In the genomic region with DNA sequence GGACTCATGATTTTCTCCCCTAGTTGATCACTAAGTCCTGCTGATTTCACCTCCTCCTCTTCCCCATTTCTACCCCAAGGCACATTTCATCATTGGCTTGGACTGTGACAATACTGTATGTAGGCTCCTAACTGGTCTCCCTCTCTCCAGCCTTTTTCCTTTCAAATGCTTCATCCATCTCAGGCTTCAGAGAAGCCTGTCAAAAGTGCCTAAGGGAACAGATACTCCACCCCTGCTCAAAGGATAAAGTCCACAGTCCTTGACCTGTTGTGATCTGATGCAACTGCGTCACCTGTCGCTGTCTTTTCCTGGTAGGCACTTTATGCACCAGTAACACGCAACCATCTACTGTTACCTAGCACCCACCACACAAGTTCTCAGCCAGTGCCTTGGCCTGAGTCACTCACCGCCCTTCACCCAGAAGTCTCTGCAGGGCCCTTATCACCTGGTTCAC, we compare ENCODE assay signal across 8 cellular contexts. TPM values are rescaled to one million over a fixed set of nuclear protein-coding genes. Genes with fewer than 3 reads are reported as not detected.
A peak's percentile ranks its signal among the peaks of the same experiment; 100 is the strongest.
DNase-seq lines count a peak whose midpoint lies in the region; ATAC-seq, FAIRE-seq and TF ChIP-seq lines count a peak whose summit lies in the region.

No MANE protein-coding gene starts in this region.

- FAIRE-seq in GM12878 (lab: Jason Lieb, UNC), result no peak

- in situ Hi-C loops in GM12878 (cut with MboI), result no loop called here

- H3K27me3 Mint-ChIP-seq in nephron (ENCODE audit: low read depth), result peaks cover 1% of the 10 kb centered on the region

- no peaks in the 10 kb centered on the region for H3K9me3 Mint-ChIP-seq in nephron

- H2AFZ ChIP-seq in GM12878 (ENCODE audit: control insufficient read depth, low read depth, low read length), result no peak overlapping the region

- peak overlapping the region; percentile 85 for H3K4me2 ChIP-seq in GM12878 (ENCODE audit: control insufficient read depth, insufficient read depth)

- peaks cover 4% of the 10 kb centered on the region for H3K36me3 Mint-ChIP-seq in nephron (ENCODE audit: low read depth)

- no peak for ATAC-seq in GM12878
- no peak for ATAC-seq in sciatic nerve

- BruUV-seq in GM12878 (replicated peaks; lab: Mats Ljungman, UMichigan), result no TSS peak

- H3K27ac ChIP-seq in GM12878 (ENCODE audit: control insufficient read depth, insufficient read depth), result no peak overlapping the region

- DNase-seq in DMS153 treated with DMSO at 0.1 percent for 48 hours (lab: John Stamatoyannopoulos, UW; ENCODE audit: unreplicated experiment) (peak; percentile 85), NCI-H187 treated with DMSO at 0.1 percent for 48 hours (lab: John Stamatoyannopoulos, UW) (peak; percentile 85), GM12878 (ENCODE audit: low read depth, low spot score) (no peak), head of caudate nucleus (no peak), sciatic nerve (ENCODE audit: low spot score) (no peak), putamen (ENCODE audit: low spot score) (no peak), NCI-H1694 treated with DMSO at 0.1 percent for 48 hours (lab: John Stamatoyannopoulos, UW) (no peak)

- POLR2A ChIA-PET in GM12878 (lab: Charles Lee), result no interaction called here

- H3K36me3 ChIP-seq in GM12878 (ENCODE audit: control insufficient read depth in 2 of 2, insufficient read depth in 2 of 2, low read length in 1 of 2), result no peaks in the 10 kb centered on the region

- no peak for TF ChIP-seq RAD21 in GM12878 (IDR thresholded peaks at IDR 0.05; ENCODE audit: insufficient read depth, low read depth, low read length)

- RAD21 ChIA-PET in GM12878 (lab: Charles Lee; ENCODE audit: unreplicated experiment), result interaction anchor here (1.1 to 2.4 kb wide), 3 partner anchors 10 to 177 kb away, joined by 4 to 22 read pairs (median 13); no protein-coding TSS in a partner anchor

- no peak for TF ChIP-seq POLR2A in GM12878 (IDR thresholded peaks at IDR 0.05; ENCODE audit: low read depth, low read length)

- CTCF ChIA-PET in GM12878 (lab: Yijun Ruan, JAX), result interaction anchor here (0.9 to 3.2 kb wide), 6 partner anchors 10 to 206 kb away, joined by 3 to 37 read pairs (median 5); partner anchors contain the start of gene SCARB2

- no peaks in the 10 kb centered on the region for H4K20me1 ChIP-seq in GM12878 (ENCODE audit: control insufficient read depth, insufficient read depth)

- peaks cover 73% of the 10 kb centered on the region for H3K4me1 Mint-ChIP-seq in nephron

- H3K4me1 ChIP-seq in GM12878 (ENCODE audit: control insufficient read depth, insufficient read depth, low read length), result peaks cover 54% of the 10 kb centered on the region

- TF ChIP-seq CTCF in GM12878 (IDR thresholded peaks at IDR 0.05 in 2 of 3, conservative IDR thresholded peaks at IDR 0.05 in 1 of 3; ENCODE audit: control insufficient read depth in 2 of 3, extremely low read depth in 1 of 3, insufficient read depth in 1 of 3, low read depth in 3 of 3, low read length in 3 of 3) (no peak), nephron (IDR thresholded peaks at IDR 0.05; ENCODE audit: unreplicated experiment in 3 of 3) (no peak)

- no peaks in the 10 kb centered on the region for H3K27me3 ChIP-seq in GM12878 (replicated peaks in 1 of 2; ENCODE audit: control insufficient read depth in 2 of 2, insufficient read depth in 2 of 2, low read length in 1 of 2)

- intact Hi-C loops in GM12878 (cut with micrococcal nuclease; ENCODE audit: unreplicated experiment), result no loop called here
- intact Hi-C loops in head of caudate nucleus (cut with DNase I), result no loop called here
- intact Hi-C loops in sciatic nerve (cut with DNase I), result no loop called here

- SMC1A ChIA-PET in GM12878 (lab: Charles Lee; ENCODE audit: uncharacterized antibody, unreplicated experiment), result interaction anchor here (1.3 to 4.7 kb wide), 4 partner anchors 10 to 177 kb away, joined by 6 to 54 read pairs (median 10); no protein-coding TSS in a partner anchor

- H3K4me3 Mint-ChIP-seq in nephron, result peak overlapping the region in 2 of 3 experiments; percentile 1 to 9

- H3K9ac ChIP-seq in GM12878 (ENCODE audit: control insufficient read depth, insufficient read depth, low read length), result no peak overlapping the region

- H3K4me3 ChIP-seq in GM12878, result no peak overlapping the region

- WGBS in GM12878 (ENCODE audit: insufficient coverage, insufficient replicate concordance, low lambda C conversion rate, missing lambda C conversion rate), result 93% methylated on average over 4 of the region's 4 CpGs

- H3K9me3 ChIP-seq in GM12878 (replicated peaks; ENCODE audit: control insufficient read depth, insufficient read depth, low read length), result no peaks in the 10 kb centered on the region

- H3K79me2 ChIP-seq in GM12878 (ENCODE audit: control insufficient read depth, insufficient read depth, low read length), result no peaks in the 10 kb centered on the region; the same call in none of the 2 replicates

- peak overlapping the region; percentile 96 to 98 (median 97) for H3K27ac Mint-ChIP-seq in nephron

- no peak for TF ChIP-seq EP300 in GM12878 (IDR thresholded peaks at IDR 0.05; ENCODE audit: borderline replicate concordance in 1 of 2, control insufficient read depth in 1 of 2, low read depth in 2 of 2, low read length in 2 of 2)

TF ChIP-seq in GM12878, 131 proteins besides CTCF, POLR2A, EP300 and RAD21 (continues in another document):
- 0 out of 2 replicates have a peak, but pooled peaks have one; percentile 19 for TF ChIP-seq CREM (IDR thresholded peaks at IDR 0.05; ENCODE audit: low read depth)
- peak; percentile 26; the same call in 1 of the 2 replicates for TF ChIP-seq IKZF1 (conservative IDR thresholded peaks at IDR 0.05)
- no peak for TF ChIP-seq HDAC6 (IDR thresholded peaks at IDR 0.05; ENCODE audit: unreplicated experiment)
- no peak for TF ChIP-seq ZZZ3 (IDR thresholded peaks at IDR 0.05; ENCODE audit: control insufficient read depth, insufficient read length, low read depth)
- peak; percentile 15; the same call in 1 of the 2 replicates for TF ChIP-seq RUNX3 (IDR thresholded peaks at IDR 0.05; ENCODE audit: low read length)
- no peak for TF ChIP-seq WRNIP1 (IDR thresholded peaks at IDR 0.05; ENCODE audit: borderline replicate concordance, low read depth, low read length)

RNA-seq across cellular contexts. Expression of gene SCARB2, which starts 12.8 kb away (rescaled TPM):
- total RNA-seq in GM12878 (2013; cell fraction: nucleolus; rRNA removed), result 11.8 and 13.3 TPM in 2 replicates
- total RNA-seq in GM12878 (2014; rRNA removed) (10.7 and 11.9 TPM in 2 replicates), GM12878 (2014; rRNA removed; fragmentation: Illumina TruSeq; extraction: Trizol) (9.2 and 9.5 TPM in 2 replicates), GM12878 (2021) (6.2 and 8.4 TPM in 2 replicates), sciatic nerve (145 TPM)
- 20.3 TPM for polyA plus RNA-seq in GM12878 (2011; ENCODE audit: low read depth)
- polyA plus RNA-seq in GM12878 (2011; rRNA removed) (9.9 and 10.9 TPM in 2 replicates), GM12878 (2014; fragmentation: Illumina TruSeq; extraction: Trizol) (9.7 and 10.3 TPM in 2 replicates), GM12878 (2014; fragmentation: Nextera tagmentation; extraction: Ambion mirVana) (1 to 10 TPM; 2.1 to 3.7 TPM), GM12878 (2014; rRNA removed) (5.6 and 6.7 TPM in 2 replicates), GM12878 (2016; fragmentation: Nextera tagmentation; extraction: Ambion mirVana) (10 to 100 TPM; 11.5 to 11.7 TPM)
- 4.6 and 5.0 TPM in 2 replicates for polyA plus RNA-seq in GM12878 (2011; cell fraction: cytosol; rRNA removed)
- 5.7 and 6.6 TPM in 2 replicates for polyA plus RNA-seq in GM12878 (2011; cell fraction: nucleus; rRNA removed)
- 12.4 and 14.6 TPM in 2 replicates for polyA plus RNA-seq in GM12878 (2012)
- polyA minus RNA-seq in GM12878 (2011; rRNA and poly(A)+ RNA removed), result 19.4 and 25.1 TPM in 2 replicates
- polyA minus RNA-seq in GM12878 (2011; cell fraction: cytosol; rRNA and poly(A)+ RNA removed), result 4.1 TPM in 2 replicates
- polyA minus RNA-seq in GM12878 (2011; cell fraction: nucleus; rRNA and poly(A)+ RNA removed), result 6.2 and 15.4 TPM in 2 replicates

RNA-seq across cellular contexts. Expression of gene FAM47E, which starts 50.7 kb away (rescaled TPM):
- not detected in 2 replicates for total RNA-seq in GM12878 (2013; cell fraction: nucleolus; rRNA removed)
- not detected in 2 replicates for total RNA-seq in GM12878 (2014; rRNA removed)
- total RNA-seq in GM12878 (2014; rRNA removed; fragmentation: Illumina TruSeq; extraction: Trizol), result not detected in 2 replicates
- total RNA-seq in GM12878 (2021), result not detected in 2 replicates
- not detected for polyA plus RNA-seq in GM12878 (2011; ENCODE audit: low read depth)
- polyA plus RNA-seq in GM12878 (2011; rRNA removed), result not detected in 2 replicates
- polyA plus RNA-seq in GM12878 (2011; cell fraction: cytosol; rRNA removed), result not detected in 2 replicates
- not detected in 2 replicates for polyA plus RNA-seq in GM12878 (2011; cell fraction: nucleus; rRNA removed)
- polyA plus RNA-seq in GM12878 (2012), result 0.11 TPM in 1 of 2 replicates, not detected in the other
- polyA plus RNA-seq in GM12878 (2014; fragmentation: Illumina TruSeq; extraction: Trizol), result not detected in 2 replicates
- under 1 TPM in 1 of 2 experiments, not detected in 1; 0.03 TPM for polyA plus RNA-seq in GM12878 (2014; fragmentation: Nextera tagmentation; extraction: Ambion mirVana)
- not detected in 2 replicates for polyA plus RNA-seq in GM12878 (2014; rRNA removed)
- not detected for polyA plus RNA-seq in GM12878 (2016; fragmentation: Nextera tagmentation; extraction: Ambion mirVana)
- polyA minus RNA-seq in GM12878 (2011; rRNA and poly(A)+ RNA removed), result not detected in 2 replicates
- not detected in 2 replicates for polyA minus RNA-seq in GM12878 (2011; cell fraction: cytosol; rRNA and poly(A)+ RNA removed)
- polyA minus RNA-seq in GM12878 (2011; cell fraction: nucleus; rRNA and poly(A)+ RNA removed), result not detected in 2 replicates
- total RNA-seq in sciatic nerve, result 2.5 TPM

RNA-seq across cellular contexts. Expression of gene NUP54, which starts 52.6 kb away (rescaled TPM):
- 79.3 and 81.0 TPM in 2 replicates for total RNA-seq in GM12878 (2013; cell fraction: nucleolus; rRNA removed)
- total RNA-seq in GM12878 (2014; rRNA removed), result 40.9 and 48.1 TPM in 2 replicates
- 51.9 and 52.9 TPM in 2 replicates for total RNA-seq in GM12878 (2014; rRNA removed; fragmentation: Illumina TruSeq; extraction: Trizol)
- total RNA-seq in GM12878 (2021), result 37.2 and 39.6 TPM in 2 replicates
- polyA plus RNA-seq in GM12878 (2011; ENCODE audit: low read depth), result 13.3 TPM
- polyA plus RNA-seq in GM12878 (2011; rRNA removed), result 69.0 and 122 TPM in 2 replicates
- 19.6 and 21.1 TPM in 2 replicates for polyA plus RNA-seq in GM12878 (2011; cell fraction: cytosol; rRNA removed)
- 31.3 and 38.7 TPM in 2 replicates for polyA plus RNA-seq in GM12878 (2011; cell fraction: nucleus; rRNA removed)
- polyA plus RNA-seq in GM12878 (2012), result 23.0 and 26.3 TPM in 2 replicates
- polyA plus RNA-seq in GM12878 (2014; fragmentation: Illumina TruSeq; extraction: Trizol), result 44.1 and 54.6 TPM in 2 replicates
- 10 to 100 TPM; 17.5 to 27.7 TPM for polyA plus RNA-seq in GM12878 (2014; fragmentation: Nextera tagmentation; extraction: Ambion mirVana)
- polyA plus RNA-seq in GM12878 (2014; rRNA removed), result 31.1 and 33.6 TPM in 2 replicates
- polyA plus RNA-seq in GM12878 (2016; fragmentation: Nextera tagmentation; extraction: Ambion mirVana), result 10 to 100 TPM; 43.7 to 44.6 TPM
- 77.8 and 123 TPM in 2 replicates for polyA minus RNA-seq in GM12878 (2011; rRNA and poly(A)+ RNA removed)
- polyA minus RNA-seq in GM12878 (2011; cell fraction: cytosol; rRNA and poly(A)+ RNA removed), result 25.5 and 27.8 TPM in 2 replicates
- polyA minus RNA-seq in GM12878 (2011; cell fraction: nucleus; rRNA and poly(A)+ RNA removed), result 17.5 and 20.6 TPM in 2 replicates
- 50.8 TPM for total RNA-seq in sciatic nerve

Comparison
In these comparisons a context has a peak if more than half of its experiments do, and no peak if none do; other contexts are left out.
1. DNase-seq: peak in DMS153 treated with DMSO at 0.1 percent for 48 hours (single experiment) and NCI-H187 treated with DMSO at 0.1 percent for 48 hours (single experiment); none in GM12878 (single experiment), head of caudate nucleus (0 of 42), sciatic nerve (single experiment), putamen (single experiment) and NCI-H1694 treated with DMSO at 0.1 percent for 48 hours (single experiment).
2. RNA of gene SCARB2, which starts 12.8 kb away (total RNA-seq): 145 TPM in sciatic nerve (single experiment); 6.2 to 13.3 TPM in GM12878; every median in the first group is over 10 times any median in the second.